In genomic region chr19:38831142-38831605, GRCh38 we compare ENCODE assay signal across 8 cellular contexts. TPM values are rescaled to one million over a fixed set of nuclear protein-coding genes. Genes with fewer than 3 reads are reported as not detected.
DNase-seq lines count a peak whose midpoint lies in the region; TF ChIP-seq lines count a peak whose summit lies in the region.

No MANE protein-coding gene starts in this region.

- peaks cover 36% of the 10 kb centered on the region for H3K4me1 ChIP-seq in GM23248 (ENCODE audit: insufficient read depth)
- no peaks in the 10 kb centered on the region for H3K4me1 ChIP-seq in uterus

- H3F3A ChIP-seq in GM23248 (ENCODE audit: insufficient read depth) = peaks cover 54% of the 10 kb centered on the region

- H3K9me3 ChIP-seq in GM23248 (ENCODE audit: low read depth) = no peaks in the 10 kb centered on the region
- H3K9me3 ChIP-seq in uterus = no peaks in the 10 kb centered on the region

- intact Hi-C loops in uterus (cut with DNase I; ENCODE audit: low total_unique reads) = no loop called here

- H3K4me2 ChIP-seq in GM23248 (ENCODE audit: unreplicated experiment) = peak overlapping the region; percentile 87

- no peaks in the 10 kb centered on the region for H3K27me3 ChIP-seq in GM23248 (replicated peaks; ENCODE audit: insufficient read depth)
- H3K27me3 ChIP-seq in uterus = no peaks in the 10 kb centered on the region

- H3K79me2 ChIP-seq in GM23248 (ENCODE audit: insufficient read depth) = 0 out of 2 replicates have a peak, but pooled peaks cover 6% of the 10 kb centered on the region

- peaks cover 40% of the 10 kb centered on the region for H3K4me1 Mint-ChIP-seq in activated CD4-positive, alpha-beta T cell treated with anti-CD3 and anti-CD28 coated beads, Interleukin-2, amount 10 ng/mL, durations not matched to agents 7 days and 5 days
- H3K4me1 Mint-ChIP-seq in IgD-negative memory B cell = peaks cover 11 to 18% (median 11%) of the 10 kb centered on the region in 3 donors

- H3K27ac Mint-ChIP-seq in activated CD4-positive, alpha-beta T cell treated with anti-CD3 and anti-CD28 coated beads, Interleukin-2, amount 10 ng/mL, durations not matched to agents 7 days and 5 days = peak overlapping the region; percentile 90
- peak overlapping the region; percentile 86 to 94 (median 92) for H3K27ac Mint-ChIP-seq in IgD-negative memory B cell

- H3K36me3 ChIP-seq in GM23248 (ENCODE audit: low read depth) (peaks cover 7% of the 10 kb centered on the region; the same call in 1 of the 2 replicates), uterus (no peaks in the 10 kb centered on the region)

- no peaks in the 10 kb centered on the region for H3K9me3 Mint-ChIP-seq in activated CD4-positive, alpha-beta T cell treated with anti-CD3 and anti-CD28 coated beads, Interleukin-2, amount 10 ng/mL, durations not matched to agents 7 days and 5 days
- no peaks in the 10 kb centered on the region for H3K9me3 Mint-ChIP-seq in IgD-negative memory B cell

- H4K20me1 ChIP-seq in GM23248 (ENCODE audit: insufficient read depth) = no peaks in the 10 kb centered on the region

- TF ChIP-seq CTCF in WI38 (IDR thresholded peaks at IDR 0.05; ENCODE audit: low read depth, low read length) (no peak), uterus (IDR thresholded peaks at IDR 0.05) (no peak)

- H3K27ac ChIP-seq in GM23248 (peak overlapping the region; percentile 94), uterus (peak overlapping the region; percentile 88 to 90)

- 1 to 2% methylated on average over 13 to 16 of the region's 16 CpGs for WGBS in GM23248 (ENCODE audit: low coverage in 1 of 2, low lambda C conversion rate in 2 of 2, missing lambda C conversion rate in 2 of 2), 2 experiments

- no peaks in the 10 kb centered on the region for H3K27me3 Mint-ChIP-seq in activated CD4-positive, alpha-beta T cell treated with anti-CD3 and anti-CD28 coated beads, Interleukin-2, amount 10 ng/mL, durations not matched to agents 7 days and 5 days
- H3K27me3 Mint-ChIP-seq in IgD-negative memory B cell = no peaks in the 10 kb centered on the region

- peak overlapping the region; percentile 72 for H3K4me3 ChIP-seq in GM23248
- peak overlapping the region; percentile 58 for H3K4me3 ChIP-seq in WI38 (ENCODE audit: low read depth, low read length)
- H3K4me3 ChIP-seq in uterus = peak overlapping the region; percentile 59 to 78

- H2AFZ ChIP-seq in GM23248 = peak overlapping the region; percentile 82

- DNase-seq in activated CD4-positive, alpha-beta T cell treated with anti-CD3 and anti-CD28 coated beads, Interleukin-2, amount 10 ng/mL, durations not matched to agents 7 days and 5 days = peak; percentile 26
- DNase-seq in activated CD4-positive, alpha-beta T cell treated with anti-CD3 and anti-CD28 coated beads, Interleukin-2, amount 50 U/mL, for 1 hour = no peak
- DNase-seq in GM23248 = peak; percentile 96
- peak; percentile 90 for DNase-seq in fibroblast of gingiva (ENCODE audit: low read depth)
- peak; percentile 91 for DNase-seq in myocyte (ENCODE audit: low read depth)
- peak; percentile 63 to 69 for DNase-seq in uterus

- peak overlapping the region; percentile 87 for H3K9ac ChIP-seq in GM23248

- H3K4me3 Mint-ChIP-seq in activated CD4-positive, alpha-beta T cell treated with anti-CD3 and anti-CD28 coated beads, Interleukin-2, amount 10 ng/mL, durations not matched to agents 7 days and 5 days = peak overlapping the region; percentile 89
- H3K4me3 Mint-ChIP-seq in IgD-negative memory B cell = peak overlapping the region; percentile 88 to 98 (median 94)

- H3K36me3 Mint-ChIP-seq in activated CD4-positive, alpha-beta T cell treated with anti-CD3 and anti-CD28 coated beads, Interleukin-2, amount 10 ng/mL, durations not matched to agents 7 days and 5 days (ENCODE audit: low read depth) = peaks cover 42% of the 10 kb centered on the region
- H3K36me3 Mint-ChIP-seq in IgD-negative memory B cell = peaks cover 11% of the 10 kb centered on the region

- POLR2A ChIA-PET in activated CD4-positive, alpha-beta T cell treated with anti-CD3 and anti-CD28 coated beads, Interleukin-2, amount 10 ng/mL, durations not matched to agents 7 days and 5 days (lab: Charles Lee) = interaction anchor here (0.6 to 1.1 kb wide), 2 partner anchors 11 to 18 kb away, joined by 3 to 5 read pairs; partner anchors contain the start of gene HNRNPL

- TF ChIP-seq POLR2A in uterus (IDR thresholded peaks at IDR 0.05) = no peak

- CTCF ChIA-PET in activated CD4-positive, alpha-beta T cell treated with anti-CD3 and anti-CD28 coated beads, Interleukin-2, amount 10 ng/mL, durations not matched to agents 7 days and 5 days (lab: Charles Lee) = interaction anchor here (0.6 to 1.6 kb wide), 7 partner anchors 9 to 429 kb away, joined by 3 to 5 read pairs (median 4); partner anchors contain the start of genes FAM98C, MRPS12 and SARS2

- no peaks in the 10 kb centered on the region for H3K9me2 ChIP-seq in GM23248 (ENCODE audit: insufficient read depth)

- in situ Hi-C loops in GM23248 (cut with MboI) = no loop called here

RNA-seq across cellular contexts. Expression of gene ECH1, which starts 0.4 kb away (rescaled TPM):
- 100 to 1,000 TPM; 143 to 144 TPM for total RNA-seq in activated CD4-positive, alpha-beta T cell treated with anti-CD3 and anti-CD28 coated beads, Interleukin-2, amount 10 ng/mL, durations not matched to agents 7 days and 5 days
- 29.7 and 31.6 TPM in 2 replicates for total RNA-seq in GM23248 (2014; rRNA removed; shearing (Covaris generic))
- 106 and 107 TPM in 2 replicates for polyA plus RNA-seq in GM23248 (2016; fragmentation: Nextera tagmentation; extraction: Ambion mirVana)
- 307 TPM for polyA plus RNA-seq in IgD-negative memory B cell
- 78.4 and 81.9 TPM in 2 replicates for total RNA-seq in myocyte
- 163 TPM for polyA plus RNA-seq in myocyte (2012)
- total RNA-seq in uterus = 100 to 1,000 TPM in 1 of 4 donors, 10 to 100 TPM in 3; 27.7 to 188 (median 70.3) TPM

RNA-seq across cellular contexts. Expression of gene LGALS4, which starts 18.4 kb away (rescaled TPM):
- total RNA-seq in activated CD4-positive, alpha-beta T cell treated with anti-CD3 and anti-CD28 coated beads, Interleukin-2, amount 10 ng/mL, durations not matched to agents 7 days and 5 days = 1 to 10 TPM; 2.1 to 2.3 TPM
- not detected in 2 replicates for total RNA-seq in GM23248 (2014; rRNA removed; shearing (Covaris generic))
- polyA plus RNA-seq in GM23248 (2016; fragmentation: Nextera tagmentation; extraction: Ambion mirVana) = 0.19 TPM in 1 of 2 replicates, not detected in the other
- polyA plus RNA-seq in IgD-negative memory B cell = not detected
- not detected in 2 replicates for total RNA-seq in myocyte
- 0.43 TPM for polyA plus RNA-seq in myocyte (2012)
- 1 to 10 TPM in 2 of 4 donors, under 1 TPM in 1, not detected in 1; 0.51 to 4.7 (median 3.6) TPM for total RNA-seq in uterus

RNA-seq across cellular contexts. Expression of gene HNRNPL, which starts 18.6 kb away (rescaled TPM):
- 100 to 1,000 TPM; 517 to 535 TPM for total RNA-seq in activated CD4-positive, alpha-beta T cell treated with anti-CD3 and anti-CD28 coated beads, Interleukin-2, amount 10 ng/mL, durations not matched to agents 7 days and 5 days
- total RNA-seq in GM23248 (2014; rRNA removed; shearing (Covaris generic)) = 208 and 245 TPM in 2 replicates
- 123 and 126 TPM in 2 replicates for polyA plus RNA-seq in GM23248 (2016; fragmentation: Nextera tagmentation; extraction: Ambion mirVana)
- polyA plus RNA-seq in IgD-negative memory B cell = 78.9 TPM
- 218 and 220 TPM in 2 replicates for total RNA-seq in myocyte
- polyA plus RNA-seq in myocyte (2012) = 213 TPM
- 100 to 1,000 TPM in 2 of 4 donors, 10 to 100 TPM in 2; 65.8 to 353 (median 177) TPM for total RNA-seq in uterus

RNA-seq across cellular contexts. Expression of gene LGALS7B, which starts 42.2 kb away (rescaled TPM):
- total RNA-seq in activated CD4-positive, alpha-beta T cell treated with anti-CD3 and anti-CD28 coated beads, Interleukin-2, amount 10 ng/mL, durations not matched to agents 7 days and 5 days = not detected
- not detected in 2 replicates for total RNA-seq in GM23248 (2014; rRNA removed; shearing (Covaris generic))
- polyA plus RNA-seq in GM23248 (2016; fragmentation: Nextera tagmentation; extraction: Ambion mirVana) (not detected in 2 replicates), IgD-negative memory B cell (not detected)
- total RNA-seq in myocyte (not detected in 2 replicates), uterus (1 to 10 TPM in 2 of 4 donors, not detected in 2; 1.1 to 6.2 TPM)
- polyA plus RNA-seq in myocyte (2012) = 0.39 TPM

RNA-seq across cellular contexts. Expression of gene RINL, which starts 46.9 kb away (rescaled TPM):
- 10 to 100 TPM; 65.0 to 66.9 TPM for total RNA-seq in activated CD4-positive, alpha-beta T cell treated with anti-CD3 and anti-CD28 coated beads, Interleukin-2, amount 10 ng/mL, durations not matched to agents 7 days and 5 days
- 1.0 and 5.8 TPM in 2 replicates for total RNA-seq in GM23248 (2014; rRNA removed; shearing (Covaris generic))
- 2.0 and 2.6 TPM in 2 replicates for polyA plus RNA-seq in GM23248 (2016; fragmentation: Nextera tagmentation; extraction: Ambion mirVana)
- polyA plus RNA-seq in IgD-negative memory B cell = 61.3 TPM
- 8.3 and 20.6 TPM in 2 replicates for total RNA-seq in myocyte
- polyA plus RNA-seq in myocyte (2012) = 5.4 TPM
- 100 to 1,000 TPM in 1 of 4 donors, 1 to 10 TPM in 3; 3.3 to 308 (median 5.0) TPM for total RNA-seq in uterus
